ENCODE assay signal across 28 cellular contexts in the genomic region with DNA sequence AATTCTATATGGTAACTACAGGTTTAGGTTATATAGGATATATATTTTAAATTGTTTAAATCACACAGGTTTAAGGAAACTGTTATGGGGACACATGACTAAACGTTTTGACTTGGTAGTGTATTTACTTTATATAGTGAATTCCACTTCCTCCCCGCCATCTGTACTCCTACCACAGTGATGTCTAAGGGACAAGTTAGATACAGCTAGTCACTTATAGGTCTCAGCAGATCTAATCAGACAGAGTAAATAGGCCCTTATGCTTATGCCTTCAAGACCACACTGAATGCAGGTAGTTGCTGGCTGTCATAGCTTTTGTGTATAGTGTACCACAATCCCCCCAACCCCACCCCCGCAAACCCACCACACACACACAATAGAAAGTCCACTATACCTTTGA. TPM values are rescaled to one million over a fixed set of nuclear protein-coding genes. Genes with fewer than 3 reads are reported as not detected.
DNase-seq lines count a peak whose midpoint lies in the region; ATAC-seq and TF ChIP-seq lines count a peak whose summit lies in the region.
"Had no signal": no experiment of that assay in that cellular context is flagged by ENCODE, and none has a peak within 500 bp of the region (broad histone marks: within the 10 kb centered on the region; RNA-seq: fewer than 3 reads in every experiment).

No MANE protein-coding gene starts in this region.

- H2AFZ ChIP-seq in neural progenitor cell (replicated peaks) = no peak overlapping the region

- peaks cover 38% of the 10 kb centered on the region for H3K4me1 ChIP-seq in neural progenitor cell
- H3K4me1 ChIP-seq: right lobe of liver, upper lobe of right lung had no signal

- peaks cover 20% of the 10 kb centered on the region for H3K36me3 Mint-ChIP-seq in activated CD8-positive, alpha-beta T cell treated with anti-CD3 and anti-CD28 coated beads for 36 hours (ENCODE audit: low read depth)
- H3K36me3 Mint-ChIP-seq in neural progenitor cell = peaks cover 49% of the 10 kb centered on the region
- H3K36me3 Mint-ChIP-seq: stimulated activated effector memory CD8-positive, alpha-beta T cell treated with anti-CD3 and anti-CD28 coated beads, Interleukin-12 subunit alpha, Interleukin-12 subunit beta, amount 100 ng/mL, for 72 hours had no signal

- H3K27me3 ChIP-seq in neural progenitor cell = no peaks in the 10 kb centered on the region
- H3K27me3 ChIP-seq: neutrophil, right lobe of liver, upper lobe of right lung had no signal

- CTCF ChIA-PET in activated CD8-positive, alpha-beta T cell treated with anti-CD3 and anti-CD28 coated beads for 36 hours (lab: Charles Lee) = interaction anchor here (0.7 to 1.3 kb wide), 2 partner anchors 9 to 69 kb away, joined by 3 to 6 read pairs; no protein-coding TSS in a partner anchor

- no peaks in the 10 kb centered on the region for H3K9me3 ChIP-seq in neural progenitor cell (ENCODE audit: low read depth)
- H3K9me3 ChIP-seq: neutrophil, right lobe of liver, upper lobe of right lung had no signal

- H3K9me3 Mint-ChIP-seq in activated CD8-positive, alpha-beta T cell treated with anti-CD3 and anti-CD28 coated beads for 36 hours = peaks cover 10% of the 10 kb centered on the region
- H3K9me3 Mint-ChIP-seq in neural progenitor cell = peaks cover 31% of the 10 kb centered on the region
- H3K9me3 Mint-ChIP-seq: HFFc6; stimulated activated effector memory CD8-positive, alpha-beta T cell treated with anti-CD3 and anti-CD28 coated beads, Interleukin-12 subunit alpha, Interleukin-12 subunit beta, amount 100 ng/mL, for 72 hours had no signal

- H3K4me3 ChIP-seq in NB4 (ENCODE audit: low read depth, low read length) (no peak overlapping the region), neural progenitor cell (no peak overlapping the region)
- H3K4me3 ChIP-seq: lung, right lobe of liver, SK-N-MC, upper lobe of right lung had no signal

- H3K4me2 ChIP-seq in neural progenitor cell = peak overlapping the region; percentile 55

- TF ChIP-seq CTCF in NB4 (IDR thresholded peaks at IDR 0.05; ENCODE audit: low read depth, low read length) = no peak
- no peak for TF ChIP-seq CTCF in activated CD8-positive, alpha-beta T cell treated with anti-CD3 and anti-CD28 coated beads for 36 hours (IDR thresholded peaks at IDR 0.05)
- TF ChIP-seq CTCF in neural progenitor cell (IDR thresholded peaks at IDR 0.05) = no peak

- no peak overlapping the region for H3K27ac ChIP-seq in neural progenitor cell
- H3K27ac ChIP-seq: 22Rv1, HL-60, neutrophil, right lobe of liver, RWPE1, SK-N-MC, upper lobe of right lung had no signal

- no peak overlapping the region for H3K4me3 Mint-ChIP-seq in activated CD8-positive, alpha-beta T cell treated with anti-CD3 and anti-CD28 coated beads for 36 hours
- no peak overlapping the region for H3K4me3 Mint-ChIP-seq in neural progenitor cell
- H3K4me3 Mint-ChIP-seq: CD14-positive monocyte; HFFc6; stimulated activated effector memory CD8-positive, alpha-beta T cell treated with anti-CD3 and anti-CD28 coated beads, Interleukin-12 subunit alpha, Interleukin-12 subunit beta, amount 100 ng/mL, for 72 hours had no signal

- H4K20me1 ChIP-seq in neural progenitor cell (ENCODE audit: low read depth) = peaks cover 87% of the 10 kb centered on the region

- no peak overlapping the region for H3K9ac ChIP-seq in neural progenitor cell

- ATAC-seq in activated CD8-positive, alpha-beta T cell treated with anti-CD3 and anti-CD28 coated beads for 36 hours = peak; percentile 51
- ATAC-seq in GM21619 (IDR thresholded peaks at IDR 0.05; ENCODE audit: unreplicated experiment) = no peak
- ATAC-seq: right lobe of liver; stimulated activated effector memory CD8-positive, alpha-beta T cell treated with anti-CD3 and anti-CD28 coated beads, Interleukin-12 subunit alpha, Interleukin-12 subunit beta, amount 100 ng/mL, for 72 hours; upper lobe of right lung had no signal

- H3K36me3 ChIP-seq in neural progenitor cell = no peaks in the 10 kb centered on the region
- H3K36me3 ChIP-seq: neutrophil, right lobe of liver, upper lobe of right lung had no signal

- TF ChIP-seq POLR2A in NB4 (IDR thresholded peaks at IDR 0.05; ENCODE audit: extremely low read depth, insufficient read length) = no peak

- H3K4me1 Mint-ChIP-seq in activated CD8-positive, alpha-beta T cell treated with anti-CD3 and anti-CD28 coated beads for 36 hours (ENCODE audit: low read depth) = peaks cover 35% of the 10 kb centered on the region
- H3K4me1 Mint-ChIP-seq in neural progenitor cell = no peaks in the 10 kb centered on the region
- H3K4me1 Mint-ChIP-seq: stimulated activated effector memory CD8-positive, alpha-beta T cell treated with anti-CD3 and anti-CD28 coated beads, Interleukin-12 subunit alpha, Interleukin-12 subunit beta, amount 100 ng/mL, for 72 hours had no signal

- peaks cover 14% of the 10 kb centered on the region for H3F3A ChIP-seq in neural progenitor cell (ENCODE audit: low read depth)

- POLR2A ChIA-PET in activated CD8-positive, alpha-beta T cell treated with anti-CD3 and anti-CD28 coated beads for 36 hours (lab: Charles Lee) = no interaction called here

- intact Hi-C loops in activated CD8-positive, alpha-beta T cell treated with anti-CD3 and anti-CD28 coated beads for 36 hours (cut with micrococcal nuclease) = no loop called here

- peak; percentile 7 for DNase-seq in DMS 273 (lab: John Stamatoyannopoulos, UW; ENCODE audit: unreplicated experiment)
- no peak for DNase-seq in DMS 273 treated with DMSO at 0.1 percent for 48 hours (lab: John Stamatoyannopoulos, UW)
- peak; percentile 30 for DNase-seq in NB4 (ENCODE audit: low read depth)
- no peak for DNase-seq in activated CD8-positive, alpha-beta T cell treated with anti-CD3 and anti-CD28 coated beads for 36 hours
- no peak for DNase-seq in neural progenitor cell (ENCODE audit: low spot score)
- no peak for DNase-seq in mucosa of gallbladder (ENCODE audit: low spot score)
- no peak for DNase-seq in ecto neural progenitor cell (ENCODE audit: low spot score)
- DNase-seq: activated T-cell treated with anti-CD3 and anti-CD28 coated beads for 4 hours; aorta; cortex of kidney; HFFc6; Karpas-422; NCI-H1105; NCI-H2029 treated with DMSO at 0.1 percent for 48 hours; right lobe of liver; stimulated activated CD4-positive, alpha-beta T cell treated with anti-CD3 and anti-CD28 coated beads, Interleukin-12 subunit alpha, Interleukin-12 subunit beta, amount 100 ng/mL, for 4 hours; stimulated activated CD4-positive, alpha-beta T cell treated with anti-CD3 and anti-CD28 coated beads, Interleukin-4, amount 100 ng/mL, for 24 hours; substantia nigra; upper lobe of right lung had no signal

- peaks cover 100% of the 10 kb centered on the region for H3K79me2 ChIP-seq in neural progenitor cell (ENCODE audit: low read depth)

- no peak overlapping the region for H3K27ac Mint-ChIP-seq in activated CD8-positive, alpha-beta T cell treated with anti-CD3 and anti-CD28 coated beads for 36 hours
- no peak overlapping the region for H3K27ac Mint-ChIP-seq in neural progenitor cell
- H3K27ac Mint-ChIP-seq: HFFc6; stimulated activated effector memory CD8-positive, alpha-beta T cell treated with anti-CD3 and anti-CD28 coated beads, Interleukin-12 subunit alpha, Interleukin-12 subunit beta, amount 100 ng/mL, for 72 hours had no signal

- no peaks in the 10 kb centered on the region for H3K27me3 Mint-ChIP-seq in activated CD8-positive, alpha-beta T cell treated with anti-CD3 and anti-CD28 coated beads for 36 hours
- H3K27me3 Mint-ChIP-seq in neural progenitor cell (ENCODE audit: insufficient read depth, low read depth) = no peaks in the 10 kb centered on the region

RNA-seq across cellular contexts. Expression of gene SESN3, which starts 8.2 kb away (rescaled TPM):
- 10 to 100 TPM; 19.4 to 19.5 TPM for total RNA-seq in activated CD8-positive, alpha-beta T cell treated with anti-CD3 and anti-CD28 coated beads for 36 hours
- total RNA-seq in neural progenitor cell (ENCODE audit: low replicate concordance) (140 and 234 TPM in 2 replicates), mucosa of gallbladder (46.9 TPM)

Comparison
In these comparisons a context has a peak if more than half of its experiments do, and no peak if none do; other contexts are left out.
1. DNase-seq: peak in DMS 273 (single experiment) and NB4 (single experiment); none in DMS 273 treated with DMSO at 0.1 percent for 48 hours (single experiment), activated CD8-positive, alpha-beta T cell treated with anti-CD3 and anti-CD28 coated beads for 36 hours (single experiment), neural progenitor cell (single experiment), mucosa of gallbladder (single experiment) and ecto neural progenitor cell (single experiment).